ENCODE assay signal across 8 cellular contexts in genomic region chr21:43659136-43660000, GRCh38. TPM values are rescaled to one million over a fixed set of nuclear protein-coding genes. Genes with fewer than 3 reads are reported as not detected.
DNase-seq lines count a peak whose midpoint lies in the region; TF ChIP-seq lines count a peak whose summit lies in the region.

TSS of gene HSF2BP (minus strand) at chr21:43659488. CDS start at chr21:43658096, 1,392 bp downstream.
TSS of gene RRP1B (plus strand) at chr21:43659560. CDS start at chr21:43659665, 105 bp downstream.

- H3K9me2 ChIP-seq in DOHH2 (replicated peaks; ENCODE audit: control insufficient read depth, low read length) = no peaks in the 10 kb centered on the region
- H3K9me2 ChIP-seq in GM23248 (ENCODE audit: insufficient read depth) = no peaks in the 10 kb centered on the region

- H3K4me3 ChIP-seq in DOHH2 (ENCODE audit: low read length) (peak within 1 kb of the TSS; percentile 99), GM23248 (peak within 1 kb of the TSS; percentile 92), MG63 (peak within 1 kb of the TSS; percentile 93), SJCRH30 (peak within 1 kb of the TSS; percentile 89), neutrophil (ENCODE audit: low read depth in 1 of 2, low read length in 1 of 2) (peak within 1 kb of the TSS; percentile 80 to 83)

- DNase-seq in GM23248 (peak; percentile 94), MG63 (peak; percentile 90), SJCRH30 (peak; percentile 80 to 90), germinal center (ENCODE audit: low spot score) (peak; percentile 89), stromal cell of bone marrow (ENCODE audit: low read depth) (peak; percentile 66)
- peak; percentile 82 for DNase-seq in activated naive CD4-positive, alpha-beta T cell treated with Interleukin-2 at 50 U/mL for 16 hours

- H4K20me1 ChIP-seq in DOHH2 (ENCODE audit: control insufficient read depth, insufficient read depth, low read depth, low read length) (peaks cover 19% of the 10 kb centered on the region; the same call in 1 of the 2 replicates), GM23248 (ENCODE audit: insufficient read depth) (no peaks in the 10 kb centered on the region)

- H3K9ac ChIP-seq in GM23248 = peak within 1 kb of the TSS; percentile 90

- H3K4me2 ChIP-seq in DOHH2 (ENCODE audit: low read length) = peak within 1 kb of the TSS; percentile 68
- peak within 1 kb of the TSS; percentile 96 for H3K4me2 ChIP-seq in GM23248 (ENCODE audit: unreplicated experiment)

- H3K36me3 ChIP-seq in DOHH2 (ENCODE audit: control insufficient read depth, low read length) = peaks cover 47% of the 10 kb centered on the region
- H3K36me3 ChIP-seq in GM23248 (ENCODE audit: low read depth) = no peaks in the 10 kb centered on the region
- H3K36me3 ChIP-seq in MG63 = peaks cover 38% of the 10 kb centered on the region
- H3K36me3 ChIP-seq in SJCRH30 = peaks cover 35% of the 10 kb centered on the region
- peaks cover 5% of the 10 kb centered on the region for H3K36me3 ChIP-seq in neutrophil

- no peaks in the 10 kb centered on the region for H3K27me3 ChIP-seq in DOHH2 (ENCODE audit: control insufficient read depth, low read length)
- H3K27me3 ChIP-seq in GM23248 (replicated peaks; ENCODE audit: insufficient read depth) = no peaks in the 10 kb centered on the region
- H3K27me3 ChIP-seq in MG63 = no peaks in the 10 kb centered on the region
- H3K27me3 ChIP-seq in SJCRH30 = no peaks in the 10 kb centered on the region
- peaks cover 46% of the 10 kb centered on the region for H3K27me3 ChIP-seq in neutrophil

- peak within 1 kb of the TSS; percentile 93 for H2AFZ ChIP-seq in GM23248

- H3K79me2 ChIP-seq in DOHH2 (ENCODE audit: control insufficient read depth, low read length) = peaks cover 58% of the 10 kb centered on the region
- peaks cover 46% of the 10 kb centered on the region for H3K79me2 ChIP-seq in GM23248 (ENCODE audit: insufficient read depth)

- peaks cover 5% of the 10 kb centered on the region; the same call in 1 of the 2 replicates for H3F3A ChIP-seq in DOHH2 (ENCODE audit: control insufficient read depth, insufficient read depth)
- peaks cover 8% of the 10 kb centered on the region for H3F3A ChIP-seq in GM23248 (ENCODE audit: insufficient read depth)

- 6 to 7% methylated on average over 66 to 69 of the region's 92 CpGs for WGBS in GM23248 (ENCODE audit: low coverage in 1 of 2, low lambda C conversion rate in 2 of 2, missing lambda C conversion rate in 2 of 2), 2 experiments

- TF ChIP-seq CTCF in DOHH2 (IDR thresholded peaks at IDR 0.05; ENCODE audit: low read depth, low read length, poor library complexity, severe bottlenecking) (no peak), neutrophil (IDR thresholded peaks at IDR 0.05) (no peak)

- H3K27ac ChIP-seq in DOHH2 (ENCODE audit: low read depth, low read length) (peak within 1 kb of the TSS; percentile 79), GM23248 (peak within 1 kb of the TSS; percentile 86), SJCRH30 (peak within 1 kb of the TSS; percentile 69), neutrophil (peak within 1 kb of the TSS; percentile 59)

- in situ Hi-C loops in GM23248 (cut with MboI) = no loop called here

- H3K9me3 ChIP-seq in DOHH2 (ENCODE audit: control insufficient read depth, insufficient read depth, low read length) (no peaks in the 10 kb centered on the region), GM23248 (ENCODE audit: low read depth) (no peaks in the 10 kb centered on the region), MG63 (no peaks in the 10 kb centered on the region), SJCRH30 (replicated peaks) (no peaks in the 10 kb centered on the region), neutrophil (no peaks in the 10 kb centered on the region)

- H3K4me1 ChIP-seq in DOHH2 (ENCODE audit: control insufficient read depth, low read length) = peaks cover 26% of the 10 kb centered on the region
- peaks cover 21% of the 10 kb centered on the region; the same call in 1 of the 2 replicates for H3K4me1 ChIP-seq in GM23248 (ENCODE audit: insufficient read depth)
- H3K4me1 ChIP-seq in SJCRH30 = no peaks in the 10 kb centered on the region
- peaks cover 16 to 22% of the 10 kb centered on the region in 2 experiments for H3K4me1 ChIP-seq in neutrophil (ENCODE audit: control insufficient read depth in 1 of 2, insufficient read depth in 1 of 2, low read depth in 1 of 2, low read length in 1 of 2)

RNA-seq across cellular contexts. Expression of gene HSF2BP, which starts in this region (rescaled TPM):
- 2.5 and 4.8 TPM in 2 replicates for total RNA-seq in GM23248 (2014; rRNA removed; shearing (Covaris generic))
- polyA plus RNA-seq in GM23248 (2016; fragmentation: Nextera tagmentation; extraction: Ambion mirVana) = 1.6 TPM in 2 replicates
- 2.4 and 6.4 TPM in 2 replicates for total RNA-seq in MG63 (2014; rRNA removed; shearing (Covaris generic); ENCODE audit: low replicate concordance)
- 2.0 and 2.1 TPM in 2 replicates for total RNA-seq in SJCRH30 (2014; rRNA removed; shearing (Covaris generic))

RNA-seq across cellular contexts. Expression of gene RRP1B, which starts in this region (rescaled TPM):
- total RNA-seq in GM23248 (2014; rRNA removed; shearing (Covaris generic)) = 14.0 and 15.0 TPM in 2 replicates
- 12.9 and 13.6 TPM in 2 replicates for polyA plus RNA-seq in GM23248 (2016; fragmentation: Nextera tagmentation; extraction: Ambion mirVana)
- 17.9 and 23.0 TPM in 2 replicates for total RNA-seq in MG63 (2014; rRNA removed; shearing (Covaris generic); ENCODE audit: low replicate concordance)
- total RNA-seq in SJCRH30 (2014; rRNA removed; shearing (Covaris generic)) = 80.8 and 82.8 TPM in 2 replicates

Comparison
In these comparisons a context has a peak if more than half of its experiments do, and no peak if none do; other contexts are left out.
1. Peak in every context shown above with its lines: DNase-seq, H3K4me3 ChIP-seq and H3K27ac ChIP-seq.